In the genomic region with DNA sequence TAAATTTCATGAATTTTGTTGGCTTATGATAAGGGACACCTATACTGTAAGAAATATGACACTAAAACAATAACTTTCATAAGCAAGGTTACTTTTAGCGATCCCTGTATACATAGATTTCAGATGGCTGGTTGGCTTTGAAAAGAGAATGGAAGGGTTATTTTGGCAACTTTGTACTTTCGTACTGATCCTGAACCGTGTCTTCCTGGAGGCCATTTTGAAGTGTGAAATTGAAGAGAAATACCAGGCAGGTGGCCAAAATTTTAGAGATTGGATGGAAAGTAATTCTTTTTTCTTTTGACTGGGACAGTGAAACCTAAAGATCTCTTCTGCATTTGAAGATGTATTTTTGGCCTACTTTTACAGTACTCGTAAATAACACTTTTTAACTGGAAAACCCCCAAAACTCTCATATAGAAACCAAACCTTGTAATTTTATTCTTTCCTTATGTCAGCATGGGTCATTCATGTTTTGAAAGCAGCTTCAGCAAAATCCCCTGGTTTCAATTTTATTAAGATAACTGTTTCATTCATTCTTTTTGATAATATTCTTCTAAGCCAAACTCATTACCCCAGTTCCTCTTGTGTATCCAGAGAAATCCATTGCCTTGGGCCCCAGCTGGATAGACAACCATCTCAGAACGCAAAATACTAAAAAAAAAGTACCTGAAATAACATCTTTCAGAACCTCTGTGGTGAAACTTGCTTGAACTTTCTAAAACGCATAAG, we compare ENCODE assay signal across 12 cellular contexts. TPM values are rescaled to one million over a fixed set of nuclear protein-coding genes. Genes with fewer than 3 reads are reported as not detected.
DNase-seq lines count a peak whose midpoint lies in the region; ATAC-seq and TF ChIP-seq lines count a peak whose summit lies in the region.
"Had no signal": no experiment of that assay in that cellular context is flagged by ENCODE, and none has a peak within 500 bp of the region (broad histone marks: within the 10 kb centered on the region; RNA-seq: fewer than 3 reads in every experiment).

No MANE protein-coding gene starts in this region.

- no peaks in the 10 kb centered on the region; the same call in 1 of the 2 replicates for H3K9me3 ChIP-seq in IMR-90 (ENCODE audit: control insufficient read depth, insufficient read depth, low read length)
- H3K9me3 ChIP-seq: Caco-2, stomach had no signal

- H3K23ac ChIP-seq in IMR-90 (ENCODE audit: low read depth, low read length): no peak overlapping the region

- in situ Hi-C loops in IMR-90 (cut with MboI; ENCODE audit: low sequenced_read_pairs): no loop called here

- WGBS in IMR-90 (ENCODE audit: extremely low coverage in 2 of 2, insufficient read length in 1 of 2), 2 experiments: 100% methylated on average over 2 of the region's 6 CpGs; no CpG with 5 or more reads in 1 of the 2 experiments

- H3K4me3 ChIP-seq in IMR-90 (ENCODE audit: insufficient read depth, low read depth, low read length): no peak overlapping the region
- H3K4me3 ChIP-seq: stomach had no signal

- H2AFZ ChIP-seq in IMR-90 (replicated peaks; ENCODE audit: low read length, poor library complexity): no peak overlapping the region

- H3K4ac ChIP-seq in IMR-90 (ENCODE audit: low read depth, low read length): no peak overlapping the region

- BruUV-seq in IMR-90 (replicated peaks; lab: Mats Ljungman, UMichigan): no TSS peak

- peak; percentile 93 for ATAC-seq in GM18502 (IDR thresholded peaks at IDR 0.05; ENCODE audit: poor library complexity, unreplicated experiment)
- ATAC-seq in GM19351 (IDR thresholded peaks at IDR 0.05; ENCODE audit: unreplicated experiment): peak; percentile 89
- ATAC-seq in HG02870 (IDR thresholded peaks at IDR 0.05; ENCODE audit: unreplicated experiment): peak; percentile 95
- ATAC-seq in IMR-90 (ENCODE audit: low read depth): no peak

- H3K27ac ChIP-seq in IMR-90 (ENCODE audit: insufficient read depth, low read length): no peak overlapping the region
- H3K27ac ChIP-seq: stomach had no signal

- CTCF ChIA-PET in IMR-90 (lab: Yijun Ruan, JAX): interaction anchor here (0.6 kb wide), 1 partner anchor 35 kb away, joined by 7 read pairs; no protein-coding TSS in a partner anchor

- H3K14ac ChIP-seq in IMR-90 (replicated peaks; ENCODE audit: low read depth, low read length): no peak overlapping the region

- TF ChIP-seq CTCF in IMR-90 (conservative IDR thresholded peaks at IDR 0.05; ENCODE audit: low read depth, low read length): no peak

- no peak overlapping the region for H2BK20ac ChIP-seq in IMR-90 (ENCODE audit: low read depth, low read length)

- H4K8ac ChIP-seq in IMR-90 (ENCODE audit: low read depth in 2 of 2, low read length in 2 of 2): no peak overlapping the region

- H3K79me1 ChIP-seq in IMR-90 (ENCODE audit: low read depth in 1 of 2, low read length in 2 of 2): no peaks in the 10 kb centered on the region

- peaks cover under 1% of the 10 kb centered on the region for H3K9me1 ChIP-seq in IMR-90 (ENCODE audit: insufficient read depth, low read length)

- TF ChIP-seq POLR2A in IMR-90 (IDR thresholded peaks at IDR 0.05; ENCODE audit: low read depth, low read length): no peak

- intact Hi-C loops in IMR-90 (cut with micrococcal nuclease): no loop called here

- DNase-seq in IMR-90 (no peak), DMS53 (lab: John Stamatoyannopoulos, UW) (no peak), NCI-H2081 (lab: John Stamatoyannopoulos, UW) (no peak), NCI-H1930 (lab: John Stamatoyannopoulos, UW) (no peak), activated gamma-delta T cell treated with Interleukin-2 at 50 U/mL for 16 hours (no peak)
- DNase-seq: Caco-2, NCI-H2029, Right ventricle myocardium superior, stomach had no signal

- POLR2A ChIA-PET in IMR-90 (lab: Charles Lee; ENCODE audit: unreplicated experiment): no interaction called here

- H3K4me2 ChIP-seq in IMR-90 (ENCODE audit: low read depth, low read length): no peak overlapping the region

- H3K56ac ChIP-seq in IMR-90 (ENCODE audit: extremely low read depth, insufficient read depth, low read length): no peak overlapping the region

- no peaks in the 10 kb centered on the region for H3K4me1 ChIP-seq in IMR-90 (ENCODE audit: control insufficient read depth, insufficient read depth, low read length)
- H3K4me1 ChIP-seq: Caco-2, stomach had no signal

- H2AK9ac ChIP-seq in IMR-90 (replicated peaks; ENCODE audit: low read depth, low read length, poor library complexity): no peak overlapping the region

- no peak overlapping the region for H2BK5ac ChIP-seq in IMR-90 (ENCODE audit: low read depth, low read length, poor library complexity, severe bottlenecking)

- no peak overlapping the region for H2BK120ac ChIP-seq in IMR-90 (ENCODE audit: low read depth, low read length)

- no peak overlapping the region; the same call in 2 of the 3 replicates for H2BK15ac ChIP-seq in IMR-90 (ENCODE audit: low read depth, low read length)

- no peaks in the 10 kb centered on the region for H3K36me3 ChIP-seq in IMR-90 (ENCODE audit: control insufficient read depth, insufficient read depth, low read length)
- H3K36me3 ChIP-seq: stomach had no signal

- no peak for TF ChIP-seq RAD21 in IMR-90 (IDR thresholded peaks at IDR 0.05; ENCODE audit: low read length)

- no peaks in the 10 kb centered on the region for H3K27me3 ChIP-seq in IMR-90 (ENCODE audit: control insufficient read depth, insufficient read depth, low read length)
- H3K27me3 ChIP-seq: stomach had no signal

- H4K91ac ChIP-seq in IMR-90 (ENCODE audit: insufficient read depth, low read depth, low read length): no peak overlapping the region

- dilution Hi-C loops in IMR-90 (cut with HindIII; ENCODE audit: low sequenced_read_pairs, unreplicated experiment): no loop called here

- H4K5ac ChIP-seq in IMR-90 (ENCODE audit: low read depth, low read length): no peak overlapping the region

- H2AK5ac ChIP-seq in IMR-90 (ENCODE audit: low read depth, low read length): 0 out of 2 replicates have a peak overlapping the region, but pooled peaks have one; percentile 3

- no peak overlapping the region for H3K18ac ChIP-seq in IMR-90 (ENCODE audit: low read depth, low read length)

- H3K9ac ChIP-seq in IMR-90 (ENCODE audit: low read depth, low read length): no peak overlapping the region

- no peaks in the 10 kb centered on the region for H4K20me1 ChIP-seq in IMR-90 (ENCODE audit: insufficient read depth, low read length)

TF ChIP-seq in IMR-90, 13 proteins besides CTCF, POLR2A, EP300 and RAD21:
- TF ChIP-seq, protein P1, sequence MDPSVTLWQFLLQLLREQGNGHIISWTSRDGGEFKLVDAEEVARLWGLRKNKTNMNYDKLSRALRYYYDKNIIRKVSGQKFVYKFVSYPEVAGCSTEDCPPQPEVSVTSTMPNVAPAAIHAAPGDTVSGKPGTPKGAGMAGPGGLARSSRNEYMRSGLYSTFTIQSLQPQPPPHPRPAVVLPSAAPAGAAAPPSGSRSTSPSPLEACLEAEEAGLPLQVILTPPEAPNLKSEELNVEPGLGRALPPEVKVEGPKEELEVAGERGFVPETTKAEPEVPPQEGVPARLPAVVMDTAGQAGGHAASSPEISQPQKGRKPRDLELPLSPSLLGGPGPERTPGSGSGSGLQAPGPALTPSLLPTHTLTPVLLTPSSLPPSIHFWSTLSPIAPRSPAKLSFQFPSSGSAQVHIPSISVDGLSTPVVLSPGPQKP (IDR thresholded peaks at IDR 0.05; ENCODE audit: borderline replicate concordance, low read depth, low read length): no peak
- TF ChIP-seq SMC3 (IDR thresholded peaks at IDR 0.05; ENCODE audit: low read depth, low read length): no peak
- TF ChIP-seq RCOR1 (IDR thresholded peaks at IDR 0.05; ENCODE audit: insufficient replicate concordance, low read length): no peak

RNA-seq across cellular contexts. Expression of a gene that starts 38.4 kb away (rescaled TPM):
- total RNA-seq in IMR-90 (2012; rRNA removed): 37.5 and 38.0 TPM in 2 replicates
- polyA plus RNA-seq in IMR-90 (2012; rRNA removed): 5.4 and 7.0 TPM in 2 replicates
- 1.1 and 1.7 TPM in 2 replicates for polyA plus RNA-seq in IMR-90 (2012; cell fraction: cytosol; rRNA removed)
- 2.1 and 9.7 TPM in 2 replicates for polyA plus RNA-seq in IMR-90 (2012; cell fraction: nucleus; rRNA removed; ENCODE audit: low replicate concordance)
